In the genomic region with DNA sequence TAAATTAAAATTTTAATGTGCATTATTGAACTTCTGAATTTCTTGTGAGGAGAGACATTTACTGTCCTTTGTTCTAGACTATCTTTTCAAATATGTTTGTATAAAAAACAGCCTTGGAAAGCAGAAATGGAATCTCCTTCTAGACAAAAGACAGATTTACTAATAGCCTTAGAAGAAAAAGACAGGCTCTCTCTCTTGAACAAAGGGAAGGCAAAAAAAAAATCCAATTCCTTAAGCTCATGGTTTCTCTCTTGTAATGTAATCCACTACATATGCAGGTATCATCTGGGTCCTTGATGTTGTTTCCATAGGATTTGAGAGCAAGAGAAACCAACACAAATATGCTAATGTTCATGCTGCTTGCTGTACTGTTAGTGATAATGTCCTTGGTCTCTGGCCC, we compare ENCODE assay signal across 21 cellular contexts.
"Had no signal": no experiment of that assay in that cellular context is flagged by ENCODE, and none has a peak within 500 bp of the region (broad histone marks: within the 10 kb centered on the region; RNA-seq: fewer than 3 reads in every experiment).

No MANE protein-coding gene starts in this region.

- H3K4me3 ChIP-seq: esophagus squamous epithelium, lower lobe of right lung, prostate gland, right atrium auricular region, testis, tibial artery had no signal

- H3K27ac ChIP-seq: esophagus squamous epithelium, lower lobe of right lung, parathyroid adenoma, prostate gland, right atrium auricular region, testis, tibial artery had no signal

- H3K79me2 ChIP-seq: parathyroid adenoma had no signal

- H3K9me3 ChIP-seq: esophagus squamous epithelium, lower lobe of right lung, prostate gland, right atrium auricular region, testis, tibial artery had no signal

- ATAC-seq: effector memory CD8-positive, alpha-beta T cell; left ventricle myocardium superior; lower lobe of right lung; natural killer cell; sciatic nerve; stimulated activated effector memory CD8-positive, alpha-beta T cell treated with anti-CD3 and anti-CD28 coated beads, Interleukin-12 subunit alpha, Interleukin-12 subunit beta, amount 100 ng/mL, for 72 hours had no signal

- H3K27me3 Mint-ChIP-seq: effector memory CD8-positive, alpha-beta T cell; type B pancreatic cell had no signal

- H2AFZ ChIP-seq: parathyroid adenoma had no signal

- DNase-seq: cortex of kidney; effector memory CD8-positive, alpha-beta T cell; erythroblast; esophagus squamous epithelium; foreskin melanocyte; hypothalamus; left ventricle myocardium superior; lower lobe of right lung; natural killer cell; stimulated activated CD4-positive, alpha-beta T cell treated with anti-CD3 and anti-CD28 coated beads, Interleukin-2, amount 100 ng/mL, for 24 hours; stimulated activated CD4-positive, alpha-beta T cell treated with anti-CD3 and anti-CD28 coated beads, Interleukin-4, amount 100 ng/mL, for 24 hours; stimulated activated naive CD4-positive, alpha-beta T cell treated with Interleukin-2 at 50 U/mL for 16 hours; substantia nigra; testis; tibial artery had no signal

- H3K36me3 ChIP-seq: prostate gland, right atrium auricular region had no signal

- H3K4me3 Mint-ChIP-seq: effector memory CD8-positive, alpha-beta T cell; natural killer cell; stimulated activated effector memory CD8-positive, alpha-beta T cell treated with anti-CD3 and anti-CD28 coated beads, Interleukin-12 subunit alpha, Interleukin-12 subunit beta, amount 100 ng/mL, for 72 hours; type B pancreatic cell had no signal

- H3K4me1 Mint-ChIP-seq: natural killer cell; stimulated activated effector memory CD8-positive, alpha-beta T cell treated with anti-CD3 and anti-CD28 coated beads, Interleukin-12 subunit alpha, Interleukin-12 subunit beta, amount 100 ng/mL, for 72 hours had no signal

- H3K27me3 ChIP-seq: esophagus squamous epithelium, right atrium auricular region, testis, tibial artery had no signal

- H3K27ac Mint-ChIP-seq: effector memory CD8-positive, alpha-beta T cell; natural killer cell; stimulated activated effector memory CD8-positive, alpha-beta T cell treated with anti-CD3 and anti-CD28 coated beads, Interleukin-12 subunit alpha, Interleukin-12 subunit beta, amount 100 ng/mL, for 72 hours; type B pancreatic cell had no signal

- H3K9me3 Mint-ChIP-seq: effector memory CD8-positive, alpha-beta T cell; natural killer cell; stimulated activated effector memory CD8-positive, alpha-beta T cell treated with anti-CD3 and anti-CD28 coated beads, Interleukin-12 subunit alpha, Interleukin-12 subunit beta, amount 100 ng/mL, for 72 hours; type B pancreatic cell had no signal

- H3K9ac ChIP-seq: parathyroid adenoma had no signal

- H3K4me1 ChIP-seq: esophagus squamous epithelium, lower lobe of right lung, parathyroid adenoma, prostate gland, right atrium auricular region, testis, tibial artery had no signal

- H3K36me3 Mint-ChIP-seq: natural killer cell had no signal
